Comparison of ENCODE assay signal across 8 cellular contexts in genomic region chr6:20403766-20404640, GRCh38. TPM values are rescaled to one million over a fixed set of nuclear protein-coding genes. Genes with fewer than 3 reads are reported as not detected.
DNase-seq lines count a peak whose midpoint lies in the region; ATAC-seq lines count a peak whose summit lies in the region.

No MANE protein-coding gene starts in this region.

- DNase-seq in Caki2 (ENCODE audit: low read depth), result peak; percentile 59
- DNase-seq in NCI-H2196 treated with DMSO at 0.1 percent for 48 hours (lab: John Stamatoyannopoulos, UW; ENCODE audit: unreplicated experiment), result peak; percentile 19
- DNase-seq in activated CD4-positive, alpha-beta T cell treated with anti-CD3 and anti-CD28 coated beads, Interleukin-2, amount 50 U/mL, for 1 hour, result peak; percentile 49
- peak; percentile 87 for DNase-seq in dermis blood vessel endothelial cell
- peak; percentile 18 for DNase-seq in midbrain (lab: John Stamatoyannopoulos, UW)
- peak; percentile 59 for DNase-seq in stimulated activated CD8-positive, alpha-beta memory T cell treated with anti-CD3 and anti-CD28 coated beads, Interleukin-7, amount 100 ng/mL, for 24 hours (ENCODE audit: low read depth)

- in situ Hi-C loops in Caki2 (cut with HindIII; ENCODE audit: low pct_unique_long_range_greater_than_20kb, low sequenced_read_pairs), result no loop called here

- ATAC-seq in HG02588 (IDR thresholded peaks at IDR 0.05; ENCODE audit: unreplicated experiment), result peak; percentile 2
- ATAC-seq in GM21737 (IDR thresholded peaks at IDR 0.05; ENCODE audit: unreplicated experiment), result no peak

RNA-seq across cellular contexts. Expression of gene E2F3, which starts 2.3 kb away (rescaled TPM):
- total RNA-seq in Caki2 (2014; rRNA removed; shearing (Covaris generic); ENCODE audit: low replicate concordance), result 10.5 TPM in 2 replicates
- 5.8 and 9.7 TPM in 2 replicates for total RNA-seq in dermis blood vessel endothelial cell

Comparison
In these comparisons a context has a peak if more than half of its experiments do, and no peak if none do; other contexts are left out.
1. DNase-seq: peak in every context shown above with its lines; median percentile 87 in dermis blood vessel endothelial cell; 59 in Caki2; 59 in stimulated activated CD8-positive, alpha-beta memory T cell treated with anti-CD3 and anti-CD28 coated beads, Interleukin-7, amount 100 ng/mL, for 24 hours; 49 in activated CD4-positive, alpha-beta T cell treated with anti-CD3 and anti-CD28 coated beads, Interleukin-2, amount 50 U/mL, for 1 hour; 19 in NCI-H2196 treated with DMSO at 0.1 percent for 48 hours; 18 in midbrain.